In genomic region chr7:128694742-128695141, GRCh38 we compare ENCODE assay signal across 36 cellular contexts.
"Had no signal": no experiment of that assay in that cellular context is flagged by ENCODE, and none has a peak within 500 bp of the region (broad histone marks: within the 10 kb centered on the region; RNA-seq: fewer than 3 reads in every experiment).

No MANE protein-coding gene starts in this region.

- H3K36me3 ChIP-seq: MG63 had no signal

- H3K27me3 ChIP-seq: MG63 had no signal

- H3K9me3 ChIP-seq: MG63 had no signal

- DNase-seq: Karpas-422, Kasumi-1, MG63, MM.1S, MV-4-11, NCI-H1048, NCI-H1092, NCI-H1092 treated with DMSO at 0.1 percent for 48 hours, NCI-H1105, NCI-H1105 treated with DMSO at 0.1 percent for 48 hours, NCI-H1417, NCI-H1417 treated with DMSO at 0.1 percent for 48 hours, NCI-H1436, NCI-H1436 treated with DMSO at 0.1 percent for 48 hours, NCI-H146, NCI-H1694, NCI-H1694 treated with DMSO at 0.1 percent for 48 hours, NCI-H187, NCI-H187 treated with DMSO at 0.1 percent for 48 hours, NCI-H1930, NCI-H2029, NCI-H2029 treated with DMSO at 0.1 percent for 48 hours, NCI-H2081, NCI-H2081 treated with DMSO at 0.1 percent for 48 hours, NCI-H2107, NCI-H2171, NCI-H2171 treated with DMSO at 0.1 percent for 48 hours, NCI-H2227 treated with DMSO at 0.1 percent for 48 hours, NCI-H226, NCI-H345, NCI-H446, NCI-H446 treated with DMSO at 0.1 percent for 48 hours, NCI-H510A, NCI-H510A treated with DMSO at 0.1 percent for 48 hours, NCI-H524, NCI-H524 treated with DMSO at 0.1 percent for 48 hours had no signal

- H3K4me3 ChIP-seq: MG63 had no signal
